Comparison of ENCODE assay signal across 14 cellular contexts in the genomic region with DNA sequence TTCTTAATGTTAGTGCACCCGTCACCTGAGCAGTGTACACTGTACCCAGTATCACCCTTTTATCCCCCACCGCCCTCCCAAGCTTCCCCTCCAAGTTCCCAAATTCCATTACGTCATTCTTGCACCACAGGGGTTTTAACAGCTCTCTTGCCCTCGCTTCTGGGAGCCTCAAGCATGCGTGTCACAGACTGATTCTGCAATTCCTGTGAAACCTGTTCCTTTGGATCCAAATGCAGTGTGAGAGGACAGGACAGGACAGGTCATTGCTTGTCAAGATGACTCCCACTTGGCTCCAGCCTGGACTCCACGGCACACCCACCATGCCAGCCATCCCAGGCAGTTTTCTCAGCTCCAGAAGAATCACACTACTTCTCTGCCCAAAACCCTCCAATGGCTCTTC. TPM values are rescaled to one million over a fixed set of nuclear protein-coding genes. Genes with fewer than 3 reads are reported as not detected.
A peak's percentile ranks its signal among the peaks of the same experiment; 100 is the strongest.
DNase-seq lines count a peak whose midpoint lies in the region; ATAC-seq, FAIRE-seq and TF ChIP-seq lines count a peak whose summit lies in the region.
"Had no signal": no experiment of that assay in that cellular context is flagged by ENCODE, and none has a peak within 500 bp of the region (broad histone marks: within the 10 kb centered on the region; RNA-seq: fewer than 3 reads in every experiment).

No MANE protein-coding gene starts in this region.

- no peak overlapping the region for H3K4me3 Mint-ChIP-seq in activated T-helper 1 cell treated with anti-CD3 and anti-CD28 coated beads, Interleukin-12 subunit alpha, Interleukin-12 subunit beta, Interleukin-2, Interleukin-4 antibody, amounts not matched to agents 30 ng/mL and 10 ng/mL and 1 ng/mL, durations not matched to agents 14 hours and 24 hours and 36 hours
- no peak overlapping the region for H3K4me3 Mint-ChIP-seq in CD8-positive, alpha-beta memory T cell
- H3K4me3 Mint-ChIP-seq: activated naive CD4-positive, alpha-beta T cell treated with anti-CD3 and anti-CD28 coated beads for 36 hours had no signal

- H3K4me1 ChIP-seq in heart right ventricle, result peaks cover 0 to 19% (median 0%) of the 10 kb centered on the region in 9 donors
- no peaks in the 10 kb centered on the region for H3K4me1 ChIP-seq in osteoblast (ENCODE audit: insufficient read depth, low read length)
- H3K4me1 ChIP-seq in upper lobe of right lung, result no peaks in the 10 kb centered on the region
- H3K4me1 ChIP-seq in CD8-positive, alpha-beta memory T cell (ENCODE audit: insufficient read depth, low read length), result peaks cover 7% of the 10 kb centered on the region

- FAIRE-seq in D721Med (lab: Jason Lieb, UNC), result no peak
- no peak for FAIRE-seq in urothelium cell line (lab: Jason Lieb, UNC)

- peak overlapping the region; percentile 34 for H3K27ac Mint-ChIP-seq in activated T-helper 1 cell treated with anti-CD3 and anti-CD28 coated beads, Interleukin-12 subunit alpha, Interleukin-12 subunit beta, Interleukin-2, Interleukin-4 antibody, amounts not matched to agents 30 ng/mL and 10 ng/mL and 1 ng/mL, durations not matched to agents 14 hours and 24 hours and 36 hours
- peak overlapping the region in 1 of 8 donors; percentile 26 for H3K27ac Mint-ChIP-seq in CD8-positive, alpha-beta memory T cell
- H3K27ac Mint-ChIP-seq: activated naive CD4-positive, alpha-beta T cell treated with anti-CD3 and anti-CD28 coated beads for 36 hours had no signal

- H3K9me3 ChIP-seq in heart right ventricle, result no peaks in the 10 kb centered on the region
- no peaks in the 10 kb centered on the region for H3K9me3 ChIP-seq in osteoblast (ENCODE audit: low read depth, low read length)
- H3K9me3 ChIP-seq in upper lobe of right lung, result no peaks in the 10 kb centered on the region
- H3K9me3 ChIP-seq in CD8-positive, alpha-beta memory T cell (ENCODE audit: low read length), result no peaks in the 10 kb centered on the region

- CTCF ChIA-PET in CD8-positive, alpha-beta memory T cell (lab: Charles Lee), result no interaction called here

- DNase-seq in ELF-1 (ENCODE audit: low read depth, low spot score), result peak; percentile 78
- DNase-seq in activated T-helper 1 cell treated with anti-CD3 and anti-CD28 coated beads, Interleukin-12 subunit alpha, Interleukin-12 subunit beta, Interleukin-2, Interleukin-4 antibody, amounts not matched to agents 30 ng/mL and 10 ng/mL and 1 ng/mL, durations not matched to agents 14 hours and 24 hours and 36 hours (ENCODE audit: low spot score), result no peak
- DNase-seq in heart right ventricle, result no peak
- DNase-seq in osteoblast (ENCODE audit: insufficient read length, low spot score, missing footprints), result peak; percentile 58
- no peak for DNase-seq in upper lobe of right lung
- no peak for DNase-seq in D721Med (ENCODE audit: insufficient read length, low spot score)
- no peak for DNase-seq in CD8-positive, alpha-beta memory T cell
- DNase-seq in urothelium cell line (ENCODE audit: low spot score), result no peak
- DNase-seq: activated naive CD4-positive, alpha-beta T cell treated with anti-CD3 and anti-CD28 coated beads for 36 hours; EL; left colon; NCI-H1105 treated with DMSO at 0.1 percent for 48 hours; PC-9; stimulated activated CD4-positive, alpha-beta T cell treated with anti-CD3 and anti-CD28 coated beads, Interleukin-15, amount 100 ng/mL, for 24 hours had no signal

- peaks cover 0 to 91% (median 36%) of the 10 kb centered on the region in 9 donors for H3K36me3 ChIP-seq in heart right ventricle
- H3K36me3 ChIP-seq in osteoblast (ENCODE audit: insufficient read depth, low read length), result peaks cover 58% of the 10 kb centered on the region
- peaks cover 85% of the 10 kb centered on the region for H3K36me3 ChIP-seq in upper lobe of right lung
- peaks cover 44% of the 10 kb centered on the region for H3K36me3 ChIP-seq in CD8-positive, alpha-beta memory T cell (ENCODE audit: insufficient read depth, low read length)

- H3K27ac ChIP-seq in heart right ventricle (peak overlapping the region in 4 of 10 donors; percentile 1 to 63 (median 26)), osteoblast (ENCODE audit: low read depth, low read length) (no peak overlapping the region), upper lobe of right lung (no peak overlapping the region)
- H3K27ac ChIP-seq in CD8-positive, alpha-beta memory T cell (ENCODE audit: low read depth, low read length), result no peak overlapping the region
- H3K27ac ChIP-seq: PC-9 had no signal

- no peaks in the 10 kb centered on the region for H3K9me3 Mint-ChIP-seq in activated T-helper 1 cell treated with anti-CD3 and anti-CD28 coated beads, Interleukin-12 subunit alpha, Interleukin-12 subunit beta, Interleukin-2, Interleukin-4 antibody, amounts not matched to agents 30 ng/mL and 10 ng/mL and 1 ng/mL, durations not matched to agents 14 hours and 24 hours and 36 hours
- no peaks in the 10 kb centered on the region for H3K9me3 Mint-ChIP-seq in CD8-positive, alpha-beta memory T cell
- H3K9me3 Mint-ChIP-seq: activated naive CD4-positive, alpha-beta T cell treated with anti-CD3 and anti-CD28 coated beads for 36 hours had no signal

- no peaks in the 10 kb centered on the region for H3K79me2 ChIP-seq in osteoblast (ENCODE audit: insufficient read depth, low read length)

- H3K4me3 ChIP-seq in heart right ventricle, result no peak overlapping the region
- H3K4me3 ChIP-seq in osteoblast (ENCODE audit: insufficient read depth, low read length), result no peak overlapping the region
- H3K4me3 ChIP-seq in upper lobe of right lung, result no peak overlapping the region
- no peak overlapping the region for H3K4me3 ChIP-seq in CD8-positive, alpha-beta memory T cell (ENCODE audit: low read length)
- H3K4me3 ChIP-seq: PC-9 had no signal

- no peaks in the 10 kb centered on the region for H3K27me3 Mint-ChIP-seq in activated T-helper 1 cell treated with anti-CD3 and anti-CD28 coated beads, Interleukin-12 subunit alpha, Interleukin-12 subunit beta, Interleukin-2, Interleukin-4 antibody, amounts not matched to agents 30 ng/mL and 10 ng/mL and 1 ng/mL, durations not matched to agents 14 hours and 24 hours and 36 hours (ENCODE audit: insufficient read depth)
- H3K27me3 Mint-ChIP-seq in CD8-positive, alpha-beta memory T cell, result peaks cover 0 to 2% of the 10 kb centered on the region in 2 donors

- peaks cover 36% of the 10 kb centered on the region for H3K36me3 Mint-ChIP-seq in activated T-helper 1 cell treated with anti-CD3 and anti-CD28 coated beads, Interleukin-12 subunit alpha, Interleukin-12 subunit beta, Interleukin-2, Interleukin-4 antibody, amounts not matched to agents 30 ng/mL and 10 ng/mL and 1 ng/mL, durations not matched to agents 14 hours and 24 hours and 36 hours (ENCODE audit: low read depth)
- H3K36me3 Mint-ChIP-seq in CD8-positive, alpha-beta memory T cell, result peaks cover 0 to 81% (median 5%) of the 10 kb centered on the region in 3 donors

- ATAC-seq in heart right ventricle (peak; percentile 26 to 71 (median 46)), upper lobe of right lung (no peak)
- ATAC-seq: left colon had no signal

- no peak for TF ChIP-seq CTCF in heart right ventricle (IDR thresholded peaks at IDR 0.05)
- TF ChIP-seq CTCF in osteoblast (IDR thresholded peaks at IDR 0.05; ENCODE audit: extremely low read depth, low read depth, low read length), result no peak
- TF ChIP-seq CTCF in upper lobe of right lung (IDR thresholded peaks at IDR 0.05), result no peak
- no peak for TF ChIP-seq CTCF in D721Med (IDR thresholded peaks at IDR 0.05; ENCODE audit: insufficient read depth, missing control alignments)

- H4K20me1 ChIP-seq in osteoblast (ENCODE audit: insufficient read depth, low read length), result no peaks in the 10 kb centered on the region

- intact Hi-C loops in activated T-helper 1 cell treated with anti-CD3 and anti-CD28 coated beads, Interleukin-12 subunit alpha, Interleukin-12 subunit beta, Interleukin-2, Interleukin-4 antibody, amounts not matched to agents 30 ng/mL and 10 ng/mL and 1 ng/mL, durations not matched to agents 14 hours and 24 hours and 36 hours (cut with micrococcal nuclease), result no loop called here
- intact Hi-C loops in heart right ventricle (cut with DNase I) (no loop called here), upper lobe of right lung (cut with DNase I) (no loop called here)

- no peak overlapping the region for H2AFZ ChIP-seq in osteoblast (ENCODE audit: low read length)
- H2AFZ ChIP-seq: PC-9 had no signal

- no peaks in the 10 kb centered on the region for H3K27me3 ChIP-seq in heart right ventricle
- H3K27me3 ChIP-seq in osteoblast (ENCODE audit: insufficient read depth, low read length), result no peaks in the 10 kb centered on the region
- no peaks in the 10 kb centered on the region for H3K27me3 ChIP-seq in upper lobe of right lung
- no peaks in the 10 kb centered on the region for H3K27me3 ChIP-seq in CD8-positive, alpha-beta memory T cell (ENCODE audit: insufficient read depth, low read length, poor library complexity, severe bottlenecking)

- H3K4me1 Mint-ChIP-seq in activated T-helper 1 cell treated with anti-CD3 and anti-CD28 coated beads, Interleukin-12 subunit alpha, Interleukin-12 subunit beta, Interleukin-2, Interleukin-4 antibody, amounts not matched to agents 30 ng/mL and 10 ng/mL and 1 ng/mL, durations not matched to agents 14 hours and 24 hours and 36 hours (ENCODE audit: low read depth), result peaks cover 8% of the 10 kb centered on the region
- peaks cover 0 to 3% (median 0%) of the 10 kb centered on the region in 3 donors for H3K4me1 Mint-ChIP-seq in CD8-positive, alpha-beta memory T cell

- POLR2A ChIA-PET in CD8-positive, alpha-beta memory T cell (lab: Charles Lee), result no interaction called here

- WGBS in heart right ventricle, 2 donors, result 79 to 84% methylated on average over 6 of the region's 6 CpGs

- H3K4me2 ChIP-seq in osteoblast (ENCODE audit: insufficient read depth, low read length), result no peak overlapping the region
- H3K4me2 ChIP-seq: PC-9 had no signal

RNA-seq across cellular contexts. Expression of a gene that starts 44.1 kb away (rescaled TPM):
- 6.9 and 9.4 TPM in 2 replicates for total RNA-seq in activated T-helper 1 cell treated with anti-CD3 and anti-CD28 coated beads, Interleukin-12 subunit alpha, Interleukin-12 subunit beta, Interleukin-2, Interleukin-4 antibody, amounts not matched to agents 30 ng/mL and 10 ng/mL and 1 ng/mL, durations not matched to agents 14 hours and 24 hours and 36 hours
- total RNA-seq in heart right ventricle, result 10 to 100 TPM in 5 of 10 donors, 1 to 10 TPM in 5; 7.2 to 13.4 (median 9.8) TPM
- polyA plus RNA-seq in heart right ventricle, result 10 to 100 TPM in 1 of 2 donors, 1 to 10 TPM in 1; 6.9 to 11.6 TPM
- 38.3 and 46.3 TPM in 2 replicates for total RNA-seq in osteoblast
- total RNA-seq in upper lobe of right lung, result 12.5 TPM
- 10 to 100 TPM; 12.6 to 14.2 TPM for total RNA-seq in CD8-positive, alpha-beta memory T cell
- polyA plus RNA-seq in CD8-positive, alpha-beta memory T cell, result 12.9 TPM

RNA-seq across cellular contexts. Expression of a gene that starts 44.2 kb away (rescaled TPM):
- total RNA-seq in activated T-helper 1 cell treated with anti-CD3 and anti-CD28 coated beads, Interleukin-12 subunit alpha, Interleukin-12 subunit beta, Interleukin-2, Interleukin-4 antibody, amounts not matched to agents 30 ng/mL and 10 ng/mL and 1 ng/mL, durations not matched to agents 14 hours and 24 hours and 36 hours, result 43.8 and 45.2 TPM in 2 replicates
- total RNA-seq in heart right ventricle, result 10 to 100 TPM; 29.6 to 39.3 (median 34.3) TPM
- polyA plus RNA-seq in heart right ventricle, result 10 to 100 TPM in 1 of 2 donors, 1 to 10 TPM in 1; 7.1 to 16.8 TPM
- 46.9 and 52.8 TPM in 2 replicates for total RNA-seq in osteoblast
- total RNA-seq in upper lobe of right lung, result 50.9 TPM
- 10 to 100 TPM; 39.6 to 41.2 TPM for total RNA-seq in CD8-positive, alpha-beta memory T cell
- polyA plus RNA-seq in CD8-positive, alpha-beta memory T cell, result 8.2 TPM

Comparison
In these comparisons a context has a peak if more than half of its experiments do, and no peak if none do; other contexts are left out.
1. DNase-seq: peak in ELF-1 (single experiment) and osteoblast (single experiment); none in activated T-helper 1 cell treated with anti-CD3 and anti-CD28 coated beads, Interleukin-12 subunit alpha, Interleukin-12 subunit beta, Interleukin-2, Interleukin-4 antibody, amounts not matched to agents 30 ng/mL and 10 ng/mL and 1 ng/mL, durations not matched to agents 14 hours and 24 hours and 36 hours (single experiment), heart right ventricle (0 of 2), upper lobe of right lung (single experiment), D721Med (single experiment), CD8-positive, alpha-beta memory T cell (0 of 5) and urothelium cell line (single experiment).